ENCODE assay signal across 10 cellular contexts in the genomic region with DNA sequence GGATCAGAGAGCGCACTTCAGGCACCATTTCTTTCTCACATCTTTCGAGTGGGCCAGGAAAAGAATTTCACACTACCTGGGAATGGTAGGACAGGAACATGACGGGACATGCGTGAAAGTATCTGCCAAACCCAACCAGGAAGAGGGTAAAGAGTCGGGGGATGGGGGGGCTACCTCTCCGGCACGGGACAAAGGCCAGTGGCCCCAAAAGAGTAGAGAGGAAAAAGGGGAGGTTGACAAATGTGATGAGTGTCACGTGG. TPM values are rescaled to one million over a fixed set of nuclear protein-coding genes. Genes with fewer than 3 reads are reported as not detected.
DNase-seq lines count a peak whose midpoint lies in the region; ATAC-seq and TF ChIP-seq lines count a peak whose summit lies in the region.
"Had no signal": no experiment of that assay in that cellular context is flagged by ENCODE, and none has a peak within 500 bp of the region (broad histone marks: within the 10 kb centered on the region; RNA-seq: fewer than 3 reads in every experiment).

No MANE protein-coding gene starts in this region.

- ATAC-seq in SK-N-SH treated with all-trans-retinoic acid at 6 μM for 48 hours (no peak), HG02610 (IDR thresholded peaks at IDR 0.05; ENCODE audit: unreplicated experiment) (no peak)
- ATAC-seq in activated T-helper 17 cell treated with anti-CD3 and anti-CD28 coated beads, Interleukin-2, amount 50 U/mL, for 72 hours (replicated peaks) = no peak

- no peaks in the 10 kb centered on the region for H4K20me1 ChIP-seq in SK-N-SH (ENCODE audit: insufficient read depth)

- intact Hi-C loops in spleen (cut with DNase I; ENCODE audit: low total_unique reads) = no loop called here

- 96% methylated on average over 8 of the region's 8 CpGs for WGBS in SK-N-SH (ENCODE audit: low lambda C conversion rate)
- 34 to 56% (median 40%) methylated on average over 8 of the region's 8 CpGs for WGBS in spleen, 5 donors

- peaks cover 6 to 15% of the 10 kb centered on the region in 2 experiments; a peak in 3 of 4 replicates for H3K4me1 ChIP-seq in SK-N-SH (ENCODE audit: control insufficient read depth in 1 of 2, insufficient read depth in 2 of 2, low read depth in 1 of 2, low read length in 1 of 2)
- H3K4me1 ChIP-seq in spleen = peaks cover 0 to 28% (median 14%) of the 10 kb centered on the region in 6 donors

- H3K4me3 ChIP-seq in SK-N-SH (ENCODE audit: low read depth in 2 of 2, low read length in 1 of 2) = peak overlapping the region; percentile 70 to 82; a peak in 3 of 4 replicates
- H3K4me3 ChIP-seq in kidney epithelial cell (ENCODE audit: low read depth, low read length) = peak overlapping the region; percentile 71
- peak overlapping the region in 5 of 8 donors; percentile 29 to 73 (median 40) for H3K4me3 ChIP-seq in spleen

- CTCF ChIA-PET in SK-N-SH (lab: Yijun Ruan, JAX) = interaction anchor here (1.0 kb wide), 3 partner anchors 40 to 158 kb away, joined by 3 to 4 read pairs (median 3); a partner anchor contains a TSS

- POLR2A ChIA-PET in SK-N-SH (lab: Yijun Ruan, JAX) = no interaction called here

- peak overlapping the region; percentile 98 for H2AFZ ChIP-seq in SK-N-SH (ENCODE audit: low read depth)

- TF ChIP-seq POLR2A in spleen (IDR thresholded peaks at IDR 0.05) = no peak

- H3K27ac ChIP-seq in SK-N-SH (ENCODE audit: low read depth in 2 of 2, low read length in 1 of 2) = peak overlapping the region; percentile 35 to 67; a peak in 2 of 4 replicates
- H3K27ac ChIP-seq in spleen = peak overlapping the region in 1 of 8 donors; percentile 25

- peaks cover 49% of the 10 kb centered on the region for H3K27me3 Mint-ChIP-seq in activated T-helper 17 cell treated with anti-CD3 and anti-CD28 coated beads, Interleukin-2, amount 50 U/mL, for 72 hours

- H3K4me1 Mint-ChIP-seq in activated T-helper 17 cell treated with anti-CD3 and anti-CD28 coated beads, Interleukin-2, amount 50 U/mL, for 72 hours = peaks cover 4% of the 10 kb centered on the region

- no peak overlapping the region for H3K27ac Mint-ChIP-seq in activated T-helper 17 cell treated with anti-CD3 and anti-CD28 coated beads, Interleukin-2, amount 50 U/mL, for 72 hours

- peak overlapping the region; percentile 4 for H3K4me3 Mint-ChIP-seq in activated T-helper 17 cell treated with anti-CD3 and anti-CD28 coated beads, Interleukin-2, amount 50 U/mL, for 72 hours

- peaks cover 13% of the 10 kb centered on the region for H3F3A ChIP-seq in SK-N-SH (replicated peaks; ENCODE audit: insufficient read depth)

- TF ChIP-seq CTCF in SK-N-SH (IDR thresholded peaks at IDR 0.05) (no peak), kidney epithelial cell (IDR thresholded peaks at IDR 0.05; ENCODE audit: insufficient read depth, low read length, poor library complexity, severe bottlenecking) (no peak), spleen (IDR thresholded peaks at IDR 0.05 in 8 of 11, conservative IDR thresholded peaks at IDR 0.05 in 3 of 11) (no peak)

- H3K9me2 ChIP-seq in SK-N-SH = no peaks in the 10 kb centered on the region

- DNase-seq in SK-N-SH (no peak), kidney epithelial cell (ENCODE audit: low read depth) (no peak), spleen (no peak), KG1 (lab: John Stamatoyannopoulos, UW) (no peak), A172 (ENCODE audit: low spot score) (no peak)
- DNase-seq: activated effector memory CD4-positive, alpha-beta T cell treated with anti-CD3 and anti-CD28 coated beads, Interleukin-2, amount 50 U/mL, for 16 hours; stimulated activated CD4-positive, alpha-beta T cell treated with anti-CD3 and anti-CD28 coated beads, Interleukin-2, amount 100 ng/mL, for 48 hours had no signal

- H3K4me2 ChIP-seq in SK-N-SH = peak overlapping the region; percentile 90

- H3K36me3 Mint-ChIP-seq in activated T-helper 17 cell treated with anti-CD3 and anti-CD28 coated beads, Interleukin-2, amount 50 U/mL, for 72 hours (ENCODE audit: low read depth) = peaks cover 7% of the 10 kb centered on the region

- TF ChIP-seq RAD21 in SK-N-SH (IDR thresholded peaks at IDR 0.05; ENCODE audit: low read length) = no peak

- H3K9me3 ChIP-seq in SK-N-SH (no peaks in the 10 kb centered on the region), spleen (no peaks in the 10 kb centered on the region)

- no peak for TF ChIP-seq EP300 in SK-N-SH (IDR thresholded peaks at IDR 0.05; ENCODE audit: borderline replicate concordance in 1 of 2, low read depth in 1 of 2, low read length in 1 of 2)

- peaks cover 18% of the 10 kb centered on the region; the same call in 1 of the 2 replicates for H3K79me2 ChIP-seq in SK-N-SH (ENCODE audit: insufficient read depth)

- H3K9ac ChIP-seq in SK-N-SH = peak overlapping the region; percentile 85; the same call in 1 of the 2 replicates

- H3K27me3 ChIP-seq in SK-N-SH (ENCODE audit: insufficient read depth) = no peaks in the 10 kb centered on the region
- H3K27me3 ChIP-seq in kidney epithelial cell (ENCODE audit: control insufficient read depth, insufficient read depth, low read length) = no peaks in the 10 kb centered on the region
- H3K27me3 ChIP-seq in spleen (replicated peaks in 1 of 7) = peaks cover 0 to 77% (median 26%) of the 10 kb centered on the region in 7 donors

- H3K9me3 Mint-ChIP-seq in activated T-helper 17 cell treated with anti-CD3 and anti-CD28 coated beads, Interleukin-2, amount 50 U/mL, for 72 hours = no peaks in the 10 kb centered on the region

- H3K36me3 ChIP-seq in SK-N-SH (replicated peaks in 1 of 2; ENCODE audit: control insufficient read depth in 1 of 2, insufficient read depth in 2 of 2, low read length in 1 of 2) (no peaks in the 10 kb centered on the region), kidney epithelial cell (ENCODE audit: control insufficient read depth, insufficient read depth, low read length) (no peaks in the 10 kb centered on the region), spleen (no peaks in the 10 kb centered on the region)

TF ChIP-seq in SK-N-SH, 30 proteins besides CTCF, POLR2A, EP300 and RAD21 (continues in another document):
- no peak for TF ChIP-seq SIN3A (IDR thresholded peaks at IDR 0.05; ENCODE audit: borderline replicate concordance, low read depth, low read length)
- TF ChIP-seq MEF2A (IDR thresholded peaks at IDR 0.05; ENCODE audit: borderline replicate concordance, low read depth) = no peak
- no peak for TF ChIP-seq ELF1 (IDR thresholded peaks at IDR 0.05)
- TF ChIP-seq, protein P1, sequence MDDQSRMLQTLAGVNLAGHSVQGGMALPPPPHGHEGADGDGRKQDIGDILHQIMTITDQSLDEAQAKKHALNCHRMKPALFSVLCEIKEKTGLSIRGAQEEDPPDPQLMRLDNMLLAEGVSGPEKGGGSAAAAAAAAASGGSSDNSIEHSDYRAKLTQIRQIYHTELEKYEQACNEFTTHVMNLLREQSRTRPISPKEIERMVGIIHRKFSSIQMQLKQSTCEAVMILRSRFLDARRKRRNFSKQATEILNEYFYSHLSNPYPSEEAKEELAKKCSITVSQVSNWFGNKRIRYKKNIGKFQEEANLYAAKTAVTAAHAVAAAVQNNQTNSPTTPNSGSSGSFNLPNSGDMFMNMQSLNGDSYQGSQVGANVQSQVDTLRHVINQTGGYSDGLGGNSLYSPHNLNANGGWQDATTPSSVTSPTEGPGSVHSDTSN (IDR thresholded peaks at IDR 0.05) = no peak

TF ChIP-seq in SK-N-SH treated with all-trans-retinoic acid at 6 μM for 48 hours, 23 proteins besides CTCF, POLR2A, EP300 and RAD21:
- TF ChIP-seq, protein P2, sequence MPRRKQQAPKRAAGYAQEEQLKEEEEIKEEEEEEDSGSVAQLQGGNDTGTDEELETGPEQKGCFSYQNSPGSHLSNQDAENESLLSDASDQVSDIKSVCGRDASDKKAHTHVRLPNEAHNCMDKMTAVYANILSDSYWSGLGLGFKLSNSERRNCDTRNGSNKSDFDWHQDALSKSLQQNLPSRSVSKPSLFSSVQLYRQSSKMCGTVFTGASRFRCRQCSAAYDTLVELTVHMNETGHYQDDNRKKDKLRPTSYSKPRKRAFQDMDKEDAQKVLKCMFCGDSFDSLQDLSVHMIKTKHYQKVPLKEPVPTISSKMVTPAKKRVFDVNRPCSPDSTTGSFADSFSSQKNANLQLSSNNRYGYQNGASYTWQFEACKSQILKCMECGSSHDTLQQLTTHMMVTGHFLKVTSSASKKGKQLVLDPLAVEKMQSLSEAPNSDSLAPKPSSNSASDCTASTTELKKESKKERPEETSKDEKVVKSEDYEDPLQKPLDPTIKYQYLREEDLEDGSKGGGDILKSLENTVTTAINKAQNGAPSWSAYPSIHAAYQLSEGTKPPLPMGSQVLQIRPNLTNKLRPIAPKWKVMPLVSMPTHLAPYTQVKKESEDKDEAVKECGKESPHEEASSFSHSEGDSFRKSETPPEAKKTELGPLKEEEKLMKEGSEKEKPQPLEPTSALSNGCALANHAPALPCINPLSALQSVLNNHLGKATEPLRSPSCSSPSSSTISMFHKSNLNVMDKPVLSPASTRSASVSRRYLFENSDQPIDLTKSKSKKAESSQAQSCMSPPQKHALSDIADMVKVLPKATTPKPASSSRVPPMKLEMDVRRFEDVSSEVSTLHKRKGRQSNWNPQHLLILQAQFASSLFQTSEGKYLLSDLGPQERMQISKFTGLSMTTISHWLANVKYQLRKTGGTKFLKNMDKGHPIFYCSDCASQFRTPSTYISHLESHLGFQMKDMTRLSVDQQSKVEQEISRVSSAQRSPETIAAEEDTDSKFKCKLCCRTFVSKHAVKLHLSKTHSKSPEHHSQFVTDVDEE (CRISPR knock-in tag; IDR thresholded peaks at IDR 0.05) = no peak

RNA-seq across cellular contexts. Expression of a gene that starts 0.8 kb away (rescaled TPM):
- polyA plus RNA-seq in SK-N-SH (2012; rRNA removed) (9.2 and 9.9 TPM in 2 replicates), spleen (1 to 10 TPM in 2 of 3 donors, under 1 TPM in 1; 0.93 to 1.9 (median 1.3) TPM)
- 12.7 and 12.9 TPM in 2 replicates for polyA plus RNA-seq in SK-N-SH (2012; cell fraction: cytosol; rRNA removed)
- 18.6 and 21.9 TPM in 2 replicates for polyA plus RNA-seq in SK-N-SH (2012; cell fraction: nucleus; rRNA removed)
- not detected for total RNA-seq in activated T-helper 17 cell treated with anti-CD3 and anti-CD28 coated beads, Interleukin-2, amount 50 U/mL, for 72 hours
- total RNA-seq in kidney epithelial cell (26.2 and 31.5 TPM in 2 replicates), spleen (10 to 100 TPM in 6 of 7 donors, 1 to 10 TPM in 1; 8.7 to 20.2 (median 12.1) TPM)
- 22.0 and 44.2 TPM in 2 replicates for total RNA-seq in A172 (2014; rRNA removed; shearing (Covaris generic))

RNA-seq across cellular contexts. Expression of a gene that starts 57.1 kb away (rescaled TPM):
- polyA plus RNA-seq in SK-N-SH (2012; rRNA removed) = 12.1 and 13.8 TPM in 2 replicates
- 20.0 and 32.2 TPM in 2 replicates for polyA plus RNA-seq in SK-N-SH (2012; cell fraction: cytosol; rRNA removed)
- 4.4 and 6.7 TPM in 2 replicates for polyA plus RNA-seq in SK-N-SH (2012; cell fraction: nucleus; rRNA removed)
- 10 to 100 TPM; 18.5 to 22.5 TPM for total RNA-seq in activated T-helper 17 cell treated with anti-CD3 and anti-CD28 coated beads, Interleukin-2, amount 50 U/mL, for 72 hours
- total RNA-seq in kidney epithelial cell = 28.3 and 29.4 TPM in 2 replicates
- 10 to 100 TPM; 19.3 to 41.7 (median 27.8) TPM for total RNA-seq in spleen
- polyA plus RNA-seq in spleen = 10 to 100 TPM in 2 of 3 donors, 1 to 10 TPM in 1; 7.1 to 14.8 (median 10.6) TPM
- total RNA-seq in A172 (2014; rRNA removed; shearing (Covaris generic)) = 48.2 and 57.8 TPM in 2 replicates

Comparison
In these comparisons a context has a peak if more than half of its experiments do, and no peak if none do; other contexts are left out.
1. RNA of a gene that starts 0.8 kb away (total RNA-seq): 22.0 to 44.2 TPM in A172, 26.2 to 31.5 TPM in kidney epithelial cell and 8.7 to 20.2 TPM in spleen; not detected in activated T-helper 17 cell treated with anti-CD3 and anti-CD28 coated beads, Interleukin-2, amount 50 U/mL, for 72 hours; every median in the first group is over 4 times any median in the second.
2. Peak in every context shown above with its lines, with median percentiles within 50 percentile points of each other: H3K4me3 ChIP-seq.